ENCODE assay signal across 1 cellular context in the genomic region with DNA sequence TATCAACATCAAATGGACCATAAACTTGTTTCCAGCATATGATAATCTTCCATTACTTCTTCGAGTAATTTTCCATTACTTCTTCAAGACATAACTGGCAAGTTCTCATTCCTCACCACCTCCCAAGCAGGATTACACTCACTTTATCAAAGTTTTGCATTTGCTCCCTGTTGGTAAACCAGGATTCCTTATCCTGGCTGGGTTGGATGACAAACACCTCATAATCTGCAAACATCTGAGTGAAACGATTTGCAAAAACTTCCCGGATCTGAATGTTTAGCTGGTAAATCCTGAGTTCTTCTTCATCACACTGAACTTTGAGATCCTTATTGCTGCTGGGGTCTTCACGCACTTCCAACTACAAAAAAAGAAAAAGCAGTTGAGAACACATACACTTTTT.
TF ChIP-seq lines count a peak whose summit lies in the region.

No MANE protein-coding gene starts in this region.

TF ChIP-seq in WTC11, 78 proteins besides CTCF, POLR2A, EP300 and RAD21 (continued from another document):
- TF ChIP-seq, protein P1, sequence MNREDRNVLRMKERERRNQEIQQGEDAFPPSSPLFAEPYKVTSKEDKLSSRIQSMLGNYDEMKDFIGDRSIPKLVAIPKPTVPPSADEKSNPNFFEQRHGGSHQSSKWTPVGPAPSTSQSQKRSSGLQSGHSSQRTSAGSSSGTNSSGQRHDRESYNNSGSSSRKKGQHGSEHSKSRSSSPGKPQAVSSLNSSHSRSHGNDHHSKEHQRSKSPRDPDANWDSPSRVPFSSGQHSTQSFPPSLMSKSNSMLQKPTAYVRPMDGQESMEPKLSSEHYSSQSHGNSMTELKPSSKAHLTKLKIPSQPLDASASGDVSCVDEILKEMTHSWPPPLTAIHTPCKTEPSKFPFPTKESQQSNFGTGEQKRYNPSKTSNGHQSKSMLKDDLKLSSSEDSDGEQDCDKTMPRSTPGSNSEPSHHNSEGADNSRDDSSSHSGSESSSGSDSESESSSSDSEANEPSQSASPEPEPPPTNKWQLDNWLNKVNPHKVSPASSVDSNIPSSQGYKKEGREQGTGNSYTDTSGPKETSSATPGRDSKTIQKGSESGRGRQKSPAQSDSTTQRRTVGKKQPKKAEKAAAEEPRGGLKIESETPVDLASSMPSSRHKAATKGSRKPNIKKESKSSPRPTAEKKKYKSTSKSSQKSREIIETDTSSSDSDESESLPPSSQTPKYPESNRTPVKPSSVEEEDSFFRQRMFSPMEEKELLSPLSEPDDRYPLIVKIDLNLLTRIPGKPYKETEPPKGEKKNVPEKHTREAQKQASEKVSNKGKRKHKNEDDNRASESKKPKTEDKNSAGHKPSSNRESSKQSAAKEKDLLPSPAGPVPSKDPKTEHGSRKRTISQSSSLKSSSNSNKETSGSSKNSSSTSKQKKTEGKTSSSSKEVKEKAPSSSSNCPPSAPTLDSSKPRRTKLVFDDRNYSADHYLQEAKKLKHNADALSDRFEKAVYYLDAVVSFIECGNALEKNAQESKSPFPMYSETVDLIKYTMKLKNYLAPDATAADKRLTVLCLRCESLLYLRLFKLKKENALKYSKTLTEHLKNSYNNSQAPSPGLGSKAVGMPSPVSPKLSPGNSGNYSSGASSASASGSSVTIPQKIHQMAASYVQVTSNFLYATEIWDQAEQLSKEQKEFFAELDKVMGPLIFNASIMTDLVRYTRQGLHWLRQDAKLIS (CRISPR knock-in tag; IDR thresholded peaks at IDR 0.05; ENCODE audit: borderline replicate concordance): no peak
- no peak for TF ChIP-seq ZNF232 (CRISPR knock-in tag; IDR thresholded peaks at IDR 0.05)
- TF ChIP-seq, protein P2, sequence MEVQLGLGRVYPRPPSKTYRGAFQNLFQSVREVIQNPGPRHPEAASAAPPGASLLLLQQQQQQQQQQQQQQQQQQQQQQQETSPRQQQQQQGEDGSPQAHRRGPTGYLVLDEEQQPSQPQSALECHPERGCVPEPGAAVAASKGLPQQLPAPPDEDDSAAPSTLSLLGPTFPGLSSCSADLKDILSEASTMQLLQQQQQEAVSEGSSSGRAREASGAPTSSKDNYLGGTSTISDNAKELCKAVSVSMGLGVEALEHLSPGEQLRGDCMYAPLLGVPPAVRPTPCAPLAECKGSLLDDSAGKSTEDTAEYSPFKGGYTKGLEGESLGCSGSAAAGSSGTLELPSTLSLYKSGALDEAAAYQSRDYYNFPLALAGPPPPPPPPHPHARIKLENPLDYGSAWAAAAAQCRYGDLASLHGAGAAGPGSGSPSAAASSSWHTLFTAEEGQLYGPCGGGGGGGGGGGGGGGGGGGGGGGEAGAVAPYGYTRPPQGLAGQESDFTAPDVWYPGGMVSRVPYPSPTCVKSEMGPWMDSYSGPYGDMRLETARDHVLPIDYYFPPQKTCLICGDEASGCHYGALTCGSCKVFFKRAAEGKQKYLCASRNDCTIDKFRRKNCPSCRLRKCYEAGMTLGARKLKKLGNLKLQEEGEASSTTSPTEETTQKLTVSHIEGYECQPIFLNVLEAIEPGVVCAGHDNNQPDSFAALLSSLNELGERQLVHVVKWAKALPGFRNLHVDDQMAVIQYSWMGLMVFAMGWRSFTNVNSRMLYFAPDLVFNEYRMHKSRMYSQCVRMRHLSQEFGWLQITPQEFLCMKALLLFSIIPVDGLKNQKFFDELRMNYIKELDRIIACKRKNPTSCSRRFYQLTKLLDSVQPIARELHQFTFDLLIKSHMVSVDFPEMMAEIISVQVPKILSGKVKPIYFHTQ (CRISPR knock-in tag; IDR thresholded peaks at IDR 0.05): no peak
TF ChIP-seq in WTC11: peak in this region for 0.
